In genomic region chr6:13561624-13562267, GRCh38 we compare ENCODE assay signal across 1 cellular context.
A peak's percentile ranks its signal among the peaks of the same experiment; 100 is the strongest.
TF ChIP-seq lines count a peak whose summit lies in the region.

No MANE protein-coding gene starts in this region.

TF ChIP-seq in liver, 16 proteins besides CTCF, POLR2A, EP300 and RAD21 (continued from another document):
- TF ChIP-seq ZBTB33 (IDR thresholded peaks at IDR 0.05) (peak; percentile 68), SP1 (IDR thresholded peaks at IDR 0.05) (peak; percentile 90), FOXA1 (IDR thresholded peaks at IDR 0.05) (no peak), NR2F2 (IDR thresholded peaks at IDR 0.05) (peak; percentile 97), TAF1 (conservative IDR thresholded peaks at IDR 0.05) (peak; percentile 61)
TF ChIP-seq in liver: peak in this region for 14.
